7 cellular contexts compared by ENCODE assay signal in genomic region chr19:42246869-42247630, GRCh38. TPM values are rescaled to one million over a fixed set of nuclear protein-coding genes. Genes with fewer than 3 reads are reported as not detected.
DNase-seq lines count a peak whose midpoint lies in the region; TF ChIP-seq lines count a peak whose summit lies in the region.
"Had no signal": no experiment of that assay in that cellular context is flagged by ENCODE, and none has a peak within 500 bp of the region (broad histone marks: within the 10 kb centered on the region; RNA-seq: fewer than 3 reads in every experiment).

No MANE protein-coding gene starts in this region.

- H3K4me1 ChIP-seq in ovary (ENCODE audit: insufficient read depth) = peaks cover 34% of the 10 kb centered on the region

- H3K4me3 Mint-ChIP-seq in HFFc6 = no peak overlapping the region
- peak overlapping the region; percentile 8 to 89 (median 59) for H3K4me3 Mint-ChIP-seq in brain

- H3K9me3 Mint-ChIP-seq in HFFc6 = no peaks in the 10 kb centered on the region
- H3K9me3 Mint-ChIP-seq in brain = no peaks in the 10 kb centered on the region

- intact Hi-C loops in ovary (cut with DNase I) = loop anchor here (5.0 to 10.0 kb wide), 3 partner anchors 40 to 148 kb away; partner anchors contain the start of gene CNFN (in 1 of the 4)

- H3K36me3 Mint-ChIP-seq in HFFc6 (ENCODE audit: low read depth) = peaks cover 4% of the 10 kb centered on the region; the same call in 1 of the 2 replicates
- no peaks in the 10 kb centered on the region for H3K36me3 Mint-ChIP-seq in brain

- no peaks in the 10 kb centered on the region for H3K27me3 ChIP-seq in ovary

- 17 to 49% (median 20%) methylated on average over 7 of the region's 7 CpGs for WGBS in ovary, 3 donors

- no peak for TF ChIP-seq POLR2A in ovary (IDR thresholded peaks at IDR 0.05)

- H3K4me3 ChIP-seq in ovary = no peak overlapping the region
- H3K4me3 ChIP-seq: lower lobe of right lung had no signal

- peak overlapping the region; percentile 47 to 48 for H3K27ac ChIP-seq in ovary

- TF ChIP-seq EP300 in ovary (IDR thresholded peaks at IDR 0.05) = no peak

- no peaks in the 10 kb centered on the region for H3K36me3 ChIP-seq in ovary

- H3K27me3 Mint-ChIP-seq in HFFc6 (ENCODE audit: insufficient read depth) (peaks cover 17% of the 10 kb centered on the region), brain (peaks cover 6% of the 10 kb centered on the region)

- H3K27ac Mint-ChIP-seq in HFFc6 (peak overlapping the region; percentile 88), brain (peak overlapping the region; percentile 64 to 100 (median 99))

- no peaks in the 10 kb centered on the region for H3K9me3 ChIP-seq in ovary
- H3K9me3 ChIP-seq: lower lobe of right lung had no signal

- TF ChIP-seq CTCF in HFFc6 (IDR thresholded peaks at IDR 0.05) (no peak), brain (conservative IDR thresholded peaks at IDR 0.05) (no peak), ovary (IDR thresholded peaks at IDR 0.05) (no peak)

- no peak for DNase-seq in HFFc6
- DNase-seq in ovary = peak in 4 of 5 donors; percentile 49 to 60 (median 52)
- DNase-seq in SKM-1 treated with dmso at 0.1 percent for 144 hours (lab: John Stamatoyannopoulos, UW; ENCODE audit: unreplicated experiment) = no peak
- DNase-seq in cerebellar nuclear complex (lab: John Stamatoyannopoulos, UW) = no peak
- DNase-seq in AG08396 (ENCODE audit: low spot score) = no peak

- peaks cover 54% of the 10 kb centered on the region for H3K4me1 Mint-ChIP-seq in HFFc6 (ENCODE audit: low read depth)
- peaks cover 54% of the 10 kb centered on the region for H3K4me1 Mint-ChIP-seq in brain

RNA-seq across cellular contexts. Expression of gene GSK3A, which starts 4.6 kb away (rescaled TPM):
- total RNA-seq in HFFc6 (2021; fragmentation: NEBNext Ultra II Directional; extraction: Animal tissue kit (Norgen Biotek cat#: 25700)) = 10 to 100 TPM; 36.3 to 45.5 (median 43.1) TPM
- 159 TPM for polyA plus RNA-seq in brain (ENCODE audit: insufficient read depth, low read depth, low replicate concordance)
- 10 to 100 TPM; 16.0 to 40.9 (median 34.9) TPM for total RNA-seq in ovary
- polyA plus RNA-seq in ovary = 10 to 100 TPM; 31.9 to 38.3 TPM

RNA-seq across cellular contexts. Expression of gene ERF, which starts 7.9 kb away (rescaled TPM):
- total RNA-seq in HFFc6 (2021; fragmentation: NEBNext Ultra II Directional; extraction: Animal tissue kit (Norgen Biotek cat#: 25700)) = 10 to 100 TPM; 74.7 to 87.8 (median 78.8) TPM
- polyA plus RNA-seq in brain (ENCODE audit: insufficient read depth, low read depth, low replicate concordance) (30.1 TPM), ovary (10 to 100 TPM; 31.7 to 51.0 TPM)
- total RNA-seq in ovary = 100 to 1,000 TPM in 1 of 7 donors, 10 to 100 TPM in 6; 23.1 to 110 (median 76.6) TPM

RNA-seq across cellular contexts. Expression of gene CIC, which starts 22.0 kb away (rescaled TPM):
- total RNA-seq in HFFc6 (2021; fragmentation: NEBNext Ultra II Directional; extraction: Animal tissue kit (Norgen Biotek cat#: 25700)) = 10 to 100 TPM; 67.6 to 75.4 (median 73.7) TPM
- polyA plus RNA-seq in brain (ENCODE audit: insufficient read depth, low read depth, low replicate concordance) = 77.9 TPM
- 100 to 1,000 TPM in 4 of 7 donors, 10 to 100 TPM in 3; 24.6 to 139 (median 113) TPM for total RNA-seq in ovary
- 10 to 100 TPM in 1 of 2 donors, 1 to 10 TPM in 1; 6.6 to 71.0 TPM for polyA plus RNA-seq in ovary

RNA-seq across cellular contexts. Expression of gene ZNF526, which starts 26.9 kb away (rescaled TPM):
- 10 to 100 TPM; 14.0 to 18.2 (median 16.1) TPM for total RNA-seq in HFFc6 (2021; fragmentation: NEBNext Ultra II Directional; extraction: Animal tissue kit (Norgen Biotek cat#: 25700))
- polyA plus RNA-seq in brain (ENCODE audit: insufficient read depth, low read depth, low replicate concordance) (6.3 TPM), ovary (1 to 10 TPM; 5.0 to 6.5 TPM)
- 10 to 100 TPM in 5 of 7 donors, 1 to 10 TPM in 2; 2.4 to 17.9 (median 12.9) TPM for total RNA-seq in ovary

RNA-seq across cellular contexts. Expression of gene DEDD2, which starts 29.6 kb away (rescaled TPM):
- 10 to 100 TPM; 19.2 to 24.9 (median 20.2) TPM for total RNA-seq in HFFc6 (2021; fragmentation: NEBNext Ultra II Directional; extraction: Animal tissue kit (Norgen Biotek cat#: 25700))
- polyA plus RNA-seq in brain (ENCODE audit: insufficient read depth, low read depth, low replicate concordance) = 63.1 TPM
- total RNA-seq in ovary = 10 to 100 TPM; 14.9 to 36.8 (median 25.1) TPM
- 10 to 100 TPM in 1 of 2 donors, 1 to 10 TPM in 1; 8.3 to 33.1 TPM for polyA plus RNA-seq in ovary

Comparison
In these comparisons a context has a peak if more than half of its experiments do, and no peak if none do; other contexts are left out.
1. DNase-seq: peak in ovary (4 of 5); none in HFFc6 (single experiment), SKM-1 treated with dmso at 0.1 percent for 144 hours (single experiment), cerebellar nuclear complex (0 of 2) and AG08396 (single experiment).